ENCODE assay signal across 1 cellular context in the genomic region with DNA sequence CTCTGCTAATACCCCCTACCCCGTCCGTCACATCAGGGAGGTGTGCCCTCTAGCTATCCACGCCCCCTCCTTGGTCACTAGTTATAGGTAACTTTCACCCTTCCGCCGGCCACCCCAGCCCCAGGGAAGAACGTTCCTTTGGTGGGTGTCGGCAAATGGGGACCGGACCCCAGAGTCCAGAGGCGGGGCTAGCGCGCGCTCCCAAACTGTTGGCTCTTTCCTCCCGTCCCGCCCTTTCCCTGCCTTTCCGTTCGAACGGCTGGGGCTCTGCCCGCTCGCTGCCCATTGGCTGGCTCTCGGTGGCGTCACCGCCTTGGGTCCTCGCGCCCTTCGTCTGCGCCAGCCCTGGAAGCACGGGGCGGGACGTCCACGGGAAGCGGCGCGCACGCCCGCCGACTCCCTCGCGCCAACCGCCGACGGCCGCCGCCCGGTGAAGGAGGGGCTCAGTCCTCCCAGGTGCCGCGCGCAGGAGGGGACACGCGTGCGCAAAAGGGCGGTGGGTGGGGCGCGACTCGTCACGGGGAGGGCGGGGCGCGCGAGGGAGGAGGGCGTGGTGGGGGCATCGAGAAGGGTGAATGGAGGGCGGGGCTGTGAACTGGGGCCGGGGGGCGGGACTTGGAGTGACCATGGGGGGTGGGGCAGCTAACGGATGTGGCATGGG.
TF ChIP-seq lines count a peak whose summit lies in the region.

No MANE protein-coding gene starts in this region.

TF ChIP-seq in K562, 482 proteins besides CTCF, POLR2A, EP300 and RAD21 (continued from another document and continues in another):
- TF ChIP-seq, protein P1, sequence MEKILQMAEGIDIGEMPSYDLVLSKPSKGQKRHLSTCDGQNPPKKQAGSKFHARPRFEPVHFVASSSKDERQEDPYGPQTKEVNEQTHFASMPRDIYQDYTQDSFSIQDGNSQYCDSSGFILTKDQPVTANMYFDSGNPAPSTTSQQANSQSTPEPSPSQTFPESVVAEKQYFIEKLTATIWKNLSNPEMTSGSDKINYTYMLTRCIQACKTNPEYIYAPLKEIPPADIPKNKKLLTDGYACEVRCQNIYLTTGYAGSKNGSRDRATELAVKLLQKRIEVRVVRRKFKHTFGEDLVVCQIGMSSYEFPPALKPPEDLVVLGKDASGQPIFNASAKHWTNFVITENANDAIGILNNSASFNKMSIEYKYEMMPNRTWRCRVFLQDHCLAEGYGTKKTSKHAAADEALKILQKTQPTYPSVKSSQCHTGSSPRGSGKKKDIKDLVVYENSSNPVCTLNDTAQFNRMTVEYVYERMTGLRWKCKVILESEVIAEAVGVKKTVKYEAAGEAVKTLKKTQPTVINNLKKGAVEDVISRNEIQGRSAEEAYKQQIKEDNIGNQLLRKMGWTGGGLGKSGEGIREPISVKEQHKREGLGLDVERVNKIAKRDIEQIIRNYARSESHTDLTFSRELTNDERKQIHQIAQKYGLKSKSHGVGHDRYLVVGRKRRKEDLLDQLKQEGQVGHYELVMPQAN (IDR thresholded peaks at IDR 0.05; ENCODE audit: borderline replicate concordance): no peak
- peak; percentile 89 for TF ChIP-seq RBFOX2 (IDR thresholded peaks at IDR 0.05; ENCODE audit: low read depth, low read length)
- no peak for TF ChIP-seq ZNF232 (CRISPR knock-in tag; IDR thresholded peaks at IDR 0.05)
- TF ChIP-seq, protein P2, sequence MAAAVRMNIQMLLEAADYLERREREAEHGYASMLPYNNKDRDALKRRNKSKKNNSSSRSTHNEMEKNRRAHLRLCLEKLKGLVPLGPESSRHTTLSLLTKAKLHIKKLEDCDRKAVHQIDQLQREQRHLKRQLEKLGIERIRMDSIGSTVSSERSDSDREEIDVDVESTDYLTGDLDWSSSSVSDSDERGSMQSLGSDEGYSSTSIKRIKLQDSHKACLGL (CRISPR knock-in tag; IDR thresholded peaks at IDR 0.05; ENCODE audit: borderline replicate concordance, poor library complexity, severe bottlenecking): no peak
- TF ChIP-seq ZNF384 (IDR thresholded peaks at IDR 0.05; ENCODE audit: low read depth, low read length): 0 out of 2 replicates have a peak, but pooled peaks have one; percentile 17
- TF ChIP-seq, protein P3, sequence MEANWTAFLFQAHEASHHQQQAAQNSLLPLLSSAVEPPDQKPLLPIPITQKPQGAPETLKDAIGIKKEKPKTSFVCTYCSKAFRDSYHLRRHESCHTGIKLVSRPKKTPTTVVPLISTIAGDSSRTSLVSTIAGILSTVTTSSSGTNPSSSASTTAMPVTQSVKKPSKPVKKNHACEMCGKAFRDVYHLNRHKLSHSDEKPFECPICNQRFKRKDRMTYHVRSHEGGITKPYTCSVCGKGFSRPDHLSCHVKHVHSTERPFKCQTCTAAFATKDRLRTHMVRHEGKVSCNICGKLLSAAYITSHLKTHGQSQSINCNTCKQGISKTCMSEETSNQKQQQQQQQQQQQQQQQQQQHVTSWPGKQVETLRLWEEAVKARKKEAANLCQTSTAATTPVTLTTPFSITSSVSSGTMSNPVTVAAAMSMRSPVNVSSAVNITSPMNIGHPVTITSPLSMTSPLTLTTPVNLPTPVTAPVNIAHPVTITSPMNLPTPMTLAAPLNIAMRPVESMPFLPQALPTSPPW (CRISPR knock-in tag; IDR thresholded peaks at IDR 0.05): no peak
- peak; percentile 59 for TF ChIP-seq RBM22 (IDR thresholded peaks at IDR 0.05; ENCODE audit: low read depth, low read length, poor library complexity, severe bottlenecking)
- no peak for TF ChIP-seq ZNF175 (CRISPR knock-in tag; IDR thresholded peaks at IDR 0.05; ENCODE audit: low read depth)
- TF ChIP-seq, protein P4, sequence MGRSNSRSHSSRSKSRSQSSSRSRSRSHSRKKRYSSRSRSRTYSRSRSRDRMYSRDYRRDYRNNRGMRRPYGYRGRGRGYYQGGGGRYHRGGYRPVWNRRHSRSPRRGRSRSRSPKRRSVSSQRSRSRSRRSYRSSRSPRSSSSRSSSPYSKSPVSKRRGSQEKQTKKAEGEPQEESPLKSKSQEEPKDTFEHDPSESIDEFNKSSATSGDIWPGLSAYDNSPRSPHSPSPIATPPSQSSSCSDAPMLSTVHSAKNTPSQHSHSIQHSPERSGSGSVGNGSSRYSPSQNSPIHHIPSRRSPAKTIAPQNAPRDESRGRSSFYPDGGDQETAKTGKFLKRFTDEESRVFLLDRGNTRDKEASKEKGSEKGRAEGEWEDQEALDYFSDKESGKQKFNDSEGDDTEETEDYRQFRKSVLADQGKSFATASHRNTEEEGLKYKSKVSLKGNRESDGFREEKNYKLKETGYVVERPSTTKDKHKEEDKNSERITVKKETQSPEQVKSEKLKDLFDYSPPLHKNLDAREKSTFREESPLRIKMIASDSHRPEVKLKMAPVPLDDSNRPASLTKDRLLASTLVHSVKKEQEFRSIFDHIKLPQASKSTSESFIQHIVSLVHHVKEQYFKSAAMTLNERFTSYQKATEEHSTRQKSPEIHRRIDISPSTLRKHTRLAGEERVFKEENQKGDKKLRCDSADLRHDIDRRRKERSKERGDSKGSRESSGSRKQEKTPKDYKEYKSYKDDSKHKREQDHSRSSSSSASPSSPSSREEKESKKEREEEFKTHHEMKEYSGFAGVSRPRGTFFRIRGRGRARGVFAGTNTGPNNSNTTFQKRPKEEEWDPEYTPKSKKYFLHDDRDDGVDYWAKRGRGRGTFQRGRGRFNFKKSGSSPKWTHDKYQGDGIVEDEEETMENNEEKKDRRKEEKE (IDR thresholded peaks at IDR 0.05; ENCODE audit: borderline replicate concordance in 1 of 2, control insufficient read depth in 1 of 2, low read depth in 2 of 2, low read length in 1 of 2): 0 out of 4 replicates have a peak, but pooled peaks of 1 of the 2 experiments have one; percentile 67
- no peak for TF ChIP-seq HNRNPUL1 (IDR thresholded peaks at IDR 0.05; ENCODE audit: low read length)
- peak; percentile 49 for TF ChIP-seq RUNX1 (IDR thresholded peaks at IDR 0.05; ENCODE audit: low read depth)
- no peak for TF ChIP-seq ZNF431 (CRISPR knock-in tag; IDR thresholded peaks at IDR 0.05)
- TF ChIP-seq SUPT5H (IDR thresholded peaks at IDR 0.05): peak; percentile 92
- TF ChIP-seq PYGO2 (tag; IDR thresholded peaks at IDR 0.05): no peak
- no peak for TF ChIP-seq CBX5 (IDR thresholded peaks at IDR 0.05; ENCODE audit: borderline replicate concordance, low read depth)
- TF ChIP-seq, protein P5, sequence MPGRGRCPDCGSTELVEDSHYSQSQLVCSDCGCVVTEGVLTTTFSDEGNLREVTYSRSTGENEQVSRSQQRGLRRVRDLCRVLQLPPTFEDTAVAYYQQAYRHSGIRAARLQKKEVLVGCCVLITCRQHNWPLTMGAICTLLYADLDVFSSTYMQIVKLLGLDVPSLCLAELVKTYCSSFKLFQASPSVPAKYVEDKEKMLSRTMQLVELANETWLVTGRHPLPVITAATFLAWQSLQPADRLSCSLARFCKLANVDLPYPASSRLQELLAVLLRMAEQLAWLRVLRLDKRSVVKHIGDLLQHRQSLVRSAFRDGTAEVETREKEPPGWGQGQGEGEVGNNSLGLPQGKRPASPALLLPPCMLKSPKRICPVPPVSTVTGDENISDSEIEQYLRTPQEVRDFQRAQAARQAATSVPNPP (IDR thresholded peaks at IDR 0.05; ENCODE audit: borderline replicate concordance, insufficient read depth, insufficient read length): no peak
- no peak for TF ChIP-seq PPARD (CRISPR knock-in tag; IDR thresholded peaks at IDR 0.05)
- no peak for TF ChIP-seq FOXP1 (CRISPR knock-in tag; IDR thresholded peaks at IDR 0.05)
- TF ChIP-seq BCOR (IDR thresholded peaks at IDR 0.05): no peak
- TF ChIP-seq, protein P6, sequence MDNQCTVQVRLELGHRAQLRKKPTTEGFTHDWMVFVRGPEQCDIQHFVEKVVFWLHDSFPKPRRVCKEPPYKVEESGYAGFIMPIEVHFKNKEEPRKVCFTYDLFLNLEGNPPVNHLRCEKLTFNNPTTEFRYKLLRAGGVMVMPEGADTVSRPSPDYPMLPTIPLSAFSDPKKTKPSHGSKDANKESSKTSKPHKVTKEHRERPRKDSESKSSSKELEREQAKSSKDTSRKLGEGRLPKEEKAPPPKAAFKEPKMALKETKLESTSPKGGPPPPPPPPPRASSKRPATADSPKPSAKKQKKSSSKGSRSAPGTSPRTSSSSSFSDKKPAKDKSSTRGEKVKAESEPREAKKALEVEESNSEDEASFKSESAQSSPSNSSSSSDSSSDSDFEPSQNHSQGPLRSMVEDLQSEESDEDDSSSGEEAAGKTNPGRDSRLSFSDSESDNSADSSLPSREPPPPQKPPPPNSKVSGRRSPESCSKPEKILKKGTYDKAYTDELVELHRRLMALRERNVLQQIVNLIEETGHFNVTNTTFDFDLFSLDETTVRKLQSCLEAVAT (IDR thresholded peaks at IDR 0.05): 0 out of 4 replicates have a peak, but pooled peaks of 1 of the 2 experiments have one; percentile 21
- no peak for TF ChIP-seq SMAD2 (IDR thresholded peaks at IDR 0.05; ENCODE audit: low read depth, low read length)
- TF ChIP-seq KLF10 (CRISPR knock-in tag; IDR thresholded peaks at IDR 0.05): no peak
- TF ChIP-seq ZNF274 (IDR thresholded peaks at IDR 0.05; ENCODE audit: borderline replicate concordance, low read depth, low read length): no peak
- TF ChIP-seq ZKSCAN8 (CRISPR knock-in tag; IDR thresholded peaks at IDR 0.05): no peak
- peak; percentile 76 for TF ChIP-seq GABPA (tag; conservative IDR thresholded peaks at IDR 0.05; ENCODE audit: low read depth)
- TF ChIP-seq HCFC1 (IDR thresholded peaks at IDR 0.05; ENCODE audit: low read depth, low read length): peak; percentile 66
- TF ChIP-seq ZNF212 (CRISPR knock-in tag; IDR thresholded peaks at IDR 0.05): peak; percentile 65; the same call in 1 of the 2 replicates
- TF ChIP-seq, protein P7, sequence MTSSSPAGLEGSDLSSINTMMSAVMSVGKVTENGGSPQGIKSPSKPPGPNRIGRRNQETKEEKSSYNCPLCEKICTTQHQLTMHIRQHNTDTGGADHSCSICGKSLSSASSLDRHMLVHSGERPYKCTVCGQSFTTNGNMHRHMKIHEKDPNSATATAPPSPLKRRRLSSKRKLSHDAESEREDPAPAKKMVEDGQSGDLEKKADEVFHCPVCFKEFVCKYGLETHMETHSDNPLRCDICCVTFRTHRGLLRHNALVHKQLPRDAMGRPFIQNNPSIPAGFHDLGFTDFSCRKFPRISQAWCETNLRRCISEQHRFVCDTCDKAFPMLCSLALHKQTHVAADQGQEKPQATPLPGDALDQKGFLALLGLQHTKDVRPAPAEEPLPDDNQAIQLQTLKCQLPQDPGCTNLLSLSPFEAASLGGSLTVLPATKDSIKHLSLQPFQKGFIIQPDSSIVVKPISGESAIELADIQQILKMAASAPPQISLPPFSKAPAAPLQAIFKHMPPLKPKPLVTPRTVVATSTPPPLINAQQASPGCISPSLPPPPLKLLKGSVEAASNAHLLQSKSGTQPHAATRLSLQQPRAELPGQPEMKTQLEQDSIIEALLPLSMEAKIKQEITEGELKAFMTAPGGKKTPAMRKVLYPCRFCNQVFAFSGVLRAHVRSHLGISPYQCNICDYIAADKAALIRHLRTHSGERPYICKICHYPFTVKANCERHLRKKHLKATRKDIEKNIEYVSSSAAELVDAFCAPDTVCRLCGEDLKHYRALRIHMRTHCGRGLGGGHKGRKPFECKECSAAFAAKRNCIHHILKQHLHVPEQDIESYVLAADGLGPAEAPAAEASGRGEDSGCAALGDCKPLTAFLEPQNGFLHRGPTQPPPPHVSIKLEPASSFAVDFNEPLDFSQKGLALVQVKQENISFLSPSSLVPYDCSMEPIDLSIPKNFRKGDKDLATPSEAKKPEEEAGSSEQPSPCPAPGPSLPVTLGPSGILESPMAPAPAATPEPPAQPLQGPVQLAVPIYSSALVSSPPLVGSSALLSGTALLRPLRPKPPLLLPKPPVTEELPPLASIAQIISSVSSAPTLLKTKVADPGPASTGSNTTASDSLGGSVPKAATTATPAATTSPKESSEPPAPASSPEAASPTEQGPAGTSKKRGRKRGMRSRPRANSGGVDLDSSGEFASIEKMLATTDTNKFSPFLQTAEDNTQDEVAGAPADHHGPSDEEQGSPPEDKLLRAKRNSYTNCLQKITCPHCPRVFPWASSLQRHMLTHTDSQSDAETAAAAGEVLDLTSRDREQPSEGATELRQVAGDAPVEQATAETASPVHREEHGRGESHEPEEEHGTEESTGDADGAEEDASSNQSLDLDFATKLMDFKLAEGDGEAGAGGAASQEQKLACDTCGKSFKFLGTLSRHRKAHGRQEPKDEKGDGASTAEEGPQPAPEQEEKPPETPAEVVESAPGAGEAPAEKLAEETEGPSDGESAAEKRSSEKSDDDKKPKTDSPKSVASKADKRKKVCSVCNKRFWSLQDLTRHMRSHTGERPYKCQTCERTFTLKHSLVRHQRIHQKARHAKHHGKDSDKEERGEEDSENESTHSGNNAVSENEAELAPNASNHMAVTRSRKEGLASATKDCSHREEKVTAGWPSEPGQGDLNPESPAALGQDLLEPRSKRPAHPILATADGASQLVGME (CRISPR knock-in tag; IDR thresholded peaks at IDR 0.05): 0 out of 2 replicates have a peak, but pooled peaks have one; percentile 53
- TF ChIP-seq, protein P8, sequence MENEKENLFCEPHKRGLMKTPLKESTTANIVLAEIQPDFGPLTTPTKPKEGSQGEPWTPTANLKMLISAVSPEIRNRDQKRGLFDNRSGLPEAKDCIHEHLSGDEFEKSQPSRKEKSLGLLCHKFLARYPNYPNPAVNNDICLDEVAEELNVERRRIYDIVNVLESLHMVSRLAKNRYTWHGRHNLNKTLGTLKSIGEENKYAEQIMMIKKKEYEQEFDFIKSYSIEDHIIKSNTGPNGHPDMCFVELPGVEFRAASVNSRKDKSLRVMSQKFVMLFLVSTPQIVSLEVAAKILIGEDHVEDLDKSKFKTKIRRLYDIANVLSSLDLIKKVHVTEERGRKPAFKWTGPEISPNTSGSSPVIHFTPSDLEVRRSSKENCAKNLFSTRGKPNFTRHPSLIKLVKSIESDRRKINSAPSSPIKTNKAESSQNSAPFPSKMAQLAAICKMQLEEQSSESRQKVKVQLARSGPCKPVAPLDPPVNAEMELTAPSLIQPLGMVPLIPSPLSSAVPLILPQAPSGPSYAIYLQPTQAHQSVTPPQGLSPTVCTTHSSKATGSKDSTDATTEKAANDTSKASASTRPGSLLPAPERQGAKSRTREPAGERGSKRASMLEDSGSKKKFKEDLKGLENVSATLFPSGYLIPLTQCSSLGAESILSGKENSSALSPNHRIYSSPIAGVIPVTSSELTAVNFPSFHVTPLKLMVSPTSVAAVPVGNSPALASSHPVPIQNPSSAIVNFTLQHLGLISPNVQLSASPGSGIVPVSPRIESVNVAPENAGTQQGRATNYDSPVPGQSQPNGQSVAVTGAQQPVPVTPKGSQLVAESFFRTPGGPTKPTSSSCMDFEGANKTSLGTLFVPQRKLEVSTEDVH (IDR thresholded peaks at IDR 0.05; ENCODE audit: low read depth, partially characterized antibody): peak; percentile 85
- TF ChIP-seq, protein P9, sequence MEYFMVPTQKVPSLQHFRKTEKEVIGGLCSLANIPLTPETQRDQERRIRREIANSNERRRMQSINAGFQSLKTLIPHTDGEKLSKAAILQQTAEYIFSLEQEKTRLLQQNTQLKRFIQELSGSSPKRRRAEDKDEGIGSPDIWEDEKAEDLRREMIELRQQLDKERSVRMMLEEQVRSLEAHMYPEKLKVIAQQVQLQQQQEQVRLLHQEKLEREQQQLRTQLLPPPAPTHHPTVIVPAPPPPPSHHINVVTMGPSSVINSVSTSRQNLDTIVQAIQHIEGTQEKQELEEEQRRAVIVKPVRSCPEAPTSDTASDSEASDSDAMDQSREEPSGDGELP (CRISPR knock-in tag; IDR thresholded peaks at IDR 0.05; ENCODE audit: borderline replicate concordance): peak; percentile 93
- no peak for TF ChIP-seq PURB (CRISPR knock-in tag; IDR thresholded peaks at IDR 0.05; ENCODE audit: low read depth)
- TF ChIP-seq, protein P10, sequence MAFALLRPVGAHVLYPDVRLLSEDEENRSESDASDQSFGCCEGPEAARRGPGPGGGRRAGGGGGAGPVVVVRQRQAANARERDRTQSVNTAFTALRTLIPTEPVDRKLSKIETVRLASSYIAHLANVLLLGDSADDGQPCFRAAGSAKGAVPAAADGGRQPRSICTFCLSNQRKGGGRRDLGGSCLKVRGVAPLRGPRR (CRISPR knock-in tag; IDR thresholded peaks at IDR 0.05): no peak
- TF ChIP-seq EZH2 (IDR thresholded peaks at IDR 0.05; ENCODE audit: borderline replicate concordance, low read depth, low read length): no peak
- peak; percentile 98 for TF ChIP-seq CCNT2 (IDR thresholded peaks at IDR 0.05; ENCODE audit: borderline replicate concordance, extremely low read depth, insufficient read length, low read depth, low read length)
- peak in 1 of 2 experiments; percentile 11; a peak in 1 of 4 replicates for TF ChIP-seq FOXK2 (conservative IDR thresholded peaks at IDR 0.05 in 1 of 2, IDR thresholded peaks at IDR 0.05 in 1 of 2; ENCODE audit: low read depth in 2 of 2)
